ENCODE assay signal across 18 cellular contexts in genomic region chr14:22974530-22975313, GRCh38. TPM values are rescaled to one million over a fixed set of nuclear protein-coding genes. Genes with fewer than 3 reads are reported as not detected.
A peak's percentile ranks its signal among the peaks of the same experiment; 100 is the strongest.
DNase-seq lines count a peak whose midpoint lies in the region; ATAC-seq and TF ChIP-seq lines count a peak whose summit lies in the region.
"Had no signal": no experiment of that assay in that cellular context is flagged by ENCODE, and none has a peak within 500 bp of the region (broad histone marks: within the 10 kb centered on the region; RNA-seq: fewer than 3 reads in every experiment).

No MANE protein-coding gene starts in this region.

- no peak overlapping the region for H3K18ac ChIP-seq in IMR-90 (ENCODE audit: low read depth, low read length)

- no peak overlapping the region for H4K91ac ChIP-seq in IMR-90 (ENCODE audit: insufficient read depth, low read depth, low read length)

- no peak overlapping the region for H2BK20ac ChIP-seq in IMR-90 (ENCODE audit: low read depth, low read length)

- H3K4me1 Mint-ChIP-seq in chondrocyte (ENCODE audit: low read depth): peaks cover 69% of the 10 kb centered on the region
- H3K4me1 Mint-ChIP-seq: naive thymus-derived CD8-positive, alpha-beta T cell had no signal

- peak overlapping the region; percentile 91 for H3K27ac Mint-ChIP-seq in chondrocyte (ENCODE audit: unreplicated experiment)
- H3K27ac Mint-ChIP-seq: activated CD8-positive, alpha-beta T cell treated with anti-CD3 and anti-CD28 coated beads, Interleukin-2, amount 10 ng/mL, durations not matched to agents 7 days and 5 days; activated T-helper 17 cell treated with anti-CD3 and anti-CD28 coated beads, Interleukin-2, amount 50 U/mL, for 72 hours; dendritic cell treated with granulocyte-macrophage colony-stimulating factor and Interleukin-4, amounts not matched to agents 40 ng/mL and 50 ng/mL, for 4 days had no signal

- peaks cover 44 to 74% of the 10 kb centered on the region in 2 experiments for H3K79me1 ChIP-seq in IMR-90 (ENCODE audit: low read depth in 1 of 2, low read length in 2 of 2)

- peak overlapping the region; percentile 43 for H3K27ac ChIP-seq in A673 (ENCODE audit: low read depth, low read length, poor library complexity, severe bottlenecking)
- H3K27ac ChIP-seq in IMR-90 (ENCODE audit: insufficient read depth, low read length): peak overlapping the region; percentile 21; the same call in 1 of the 2 replicates
- H3K27ac ChIP-seq: tibial nerve had no signal

- ATAC-seq in IMR-90 (ENCODE audit: low read depth): no peak
- ATAC-seq in GM18861 (IDR thresholded peaks at IDR 0.05; ENCODE audit: unreplicated experiment): no peak
- ATAC-seq: activated CD8-positive, alpha-beta T cell treated with anti-CD3 and anti-CD28 coated beads, Interleukin-2, amount 10 ng/mL, durations not matched to agents 7 days and 5 days; activated T-helper 17 cell treated with anti-CD3 and anti-CD28 coated beads, Interleukin-2, amount 50 U/mL, for 72 hours; esophagus mucosa; naive thymus-derived CD8-positive, alpha-beta T cell had no signal

- peak overlapping the region; percentile 20; the same call in 1 of the 2 replicates for H3K4ac ChIP-seq in IMR-90 (ENCODE audit: low read depth, low read length)

- peak overlapping the region; percentile 31 for H2BK5ac ChIP-seq in IMR-90 (ENCODE audit: low read depth, low read length, poor library complexity, severe bottlenecking)

- DNase-seq in A673 (ENCODE audit: low spot score) (no peak), IMR-90 (no peak), chondrocyte (ENCODE audit: low spot score) (no peak), myocyte (ENCODE audit: low read depth) (peak; percentile 42), NCI-H510A (lab: John Stamatoyannopoulos, UW) (no peak), HEK293T (ENCODE audit: extremely low spot score) (no peak), Ammon's horn (ENCODE audit: low spot score) (no peak)
- DNase-seq: activated CD8-positive, alpha-beta T cell treated with anti-CD3 and anti-CD28 coated beads, Interleukin-2, amount 10 ng/mL, durations not matched to agents 7 days and 5 days; amygdala; naive thymus-derived CD8-positive, alpha-beta T cell; NCI-H1092 treated with DMSO at 0.1 percent for 48 hours; NCI-H226; stimulated activated CD4-positive, alpha-beta T cell treated with anti-CD3 and anti-CD28 coated beads, Interleukin-4, amount 100 ng/mL, for 24 hours had no signal

- in situ Hi-C loops in IMR-90 (cut with MboI; ENCODE audit: low sequenced_read_pairs): no loop called here

- no peaks in the 10 kb centered on the region for H3K9me3 Mint-ChIP-seq in chondrocyte (ENCODE audit: low read depth)
- H3K9me3 Mint-ChIP-seq: activated T-helper 17 cell treated with anti-CD3 and anti-CD28 coated beads, Interleukin-2, amount 50 U/mL, for 72 hours; dendritic cell treated with granulocyte-macrophage colony-stimulating factor and Interleukin-4, amounts not matched to agents 40 ng/mL and 50 ng/mL, for 4 days; naive thymus-derived CD8-positive, alpha-beta T cell had no signal

- peak overlapping the region; percentile 50 for H3K4me3 Mint-ChIP-seq in chondrocyte (ENCODE audit: unreplicated experiment)
- H3K4me3 Mint-ChIP-seq: activated CD8-positive, alpha-beta T cell treated with anti-CD3 and anti-CD28 coated beads, Interleukin-2, amount 10 ng/mL, durations not matched to agents 7 days and 5 days; activated T-helper 17 cell treated with anti-CD3 and anti-CD28 coated beads, Interleukin-2, amount 50 U/mL, for 72 hours; dendritic cell treated with granulocyte-macrophage colony-stimulating factor and Interleukin-4, amounts not matched to agents 40 ng/mL and 50 ng/mL, for 4 days; naive thymus-derived CD8-positive, alpha-beta T cell had no signal

- peaks cover 5% of the 10 kb centered on the region; the same call in 1 of the 2 replicates for H3K9me1 ChIP-seq in IMR-90 (ENCODE audit: insufficient read depth, low read length)

- no peak overlapping the region for H2BK120ac ChIP-seq in IMR-90 (ENCODE audit: low read depth, low read length)

- no peak for TF ChIP-seq POLR2A in IMR-90 (IDR thresholded peaks at IDR 0.05; ENCODE audit: low read depth, low read length)

- H3K4me2 ChIP-seq in IMR-90 (ENCODE audit: low read depth, low read length): no peak overlapping the region

- H3K27me3 ChIP-seq in A673 (replicated peaks; ENCODE audit: insufficient read depth, low read depth, low read length, poor library complexity) (no peaks in the 10 kb centered on the region), IMR-90 (ENCODE audit: control insufficient read depth, insufficient read depth, low read length) (no peaks in the 10 kb centered on the region)
- H3K27me3 ChIP-seq: tibial nerve had no signal

- peak overlapping the region; percentile 9 for H2AK9ac ChIP-seq in IMR-90 (replicated peaks; ENCODE audit: low read depth, low read length, poor library complexity)

- 0 out of 2 replicates have a peak overlapping the region, but pooled peaks have one; percentile 15 for H3K9ac ChIP-seq in IMR-90 (ENCODE audit: low read depth, low read length)

- no peak overlapping the region for H3K56ac ChIP-seq in IMR-90 (ENCODE audit: extremely low read depth, insufficient read depth, low read length)

- H2BK15ac ChIP-seq in IMR-90 (ENCODE audit: low read depth, low read length): no peak overlapping the region

- H3K36me3 ChIP-seq in A673 (ENCODE audit: insufficient read depth, low read length, poor library complexity, severe bottlenecking): peaks cover 58% of the 10 kb centered on the region
- peaks cover 51% of the 10 kb centered on the region for H3K36me3 ChIP-seq in IMR-90 (ENCODE audit: control insufficient read depth, insufficient read depth, low read length)

- H4K8ac ChIP-seq in IMR-90 (ENCODE audit: low read depth in 2 of 2, low read length in 2 of 2): peak overlapping the region in 1 of 2 experiments; percentile 8; a peak in 2 of 4 replicates

- no peak overlapping the region for H2AFZ ChIP-seq in IMR-90 (replicated peaks; ENCODE audit: low read length, poor library complexity)

- no peak overlapping the region for H3K14ac ChIP-seq in IMR-90 (replicated peaks; ENCODE audit: low read depth, low read length)

- peaks cover 43% of the 10 kb centered on the region for H4K20me1 ChIP-seq in IMR-90 (ENCODE audit: insufficient read depth, low read length)

- BruUV-seq in A673 (replicated peaks; lab: Mats Ljungman, UMichigan): no TSS peak
- no TSS peak for BruUV-seq in IMR-90 (replicated peaks; lab: Mats Ljungman, UMichigan)

- dilution Hi-C loops in IMR-90 (cut with HindIII; ENCODE audit: low sequenced_read_pairs, unreplicated experiment): no loop called here

- POLR2A ChIA-PET in A673 (lab: Charles Lee; ENCODE audit: low non-redundant PET) (no interaction called here), IMR-90 (lab: Charles Lee; ENCODE audit: unreplicated experiment) (interaction anchor here (0.6 kb wide), 1 partner anchor 47 kb away, joined by 5 read pairs; no protein-coding TSS in a partner anchor), HEK293T (lab: Yijun Ruan, JAX) (interaction anchor here (0.9 to 7.3 kb wide), 6 partner anchors 10 to 84 kb away, joined by 3 to 56 read pairs (median 6); partner anchors contain the start of gene AJUBA)

- H3K9me3 ChIP-seq in A673 (ENCODE audit: low read depth, low read length, poor library complexity, severe bottlenecking) (no peaks in the 10 kb centered on the region), IMR-90 (ENCODE audit: control insufficient read depth, insufficient read depth, low read length) (no peaks in the 10 kb centered on the region)
- H3K9me3 ChIP-seq: tibial nerve had no signal

- H3K27me3 Mint-ChIP-seq in chondrocyte (ENCODE audit: low read depth): no peaks in the 10 kb centered on the region
- H3K27me3 Mint-ChIP-seq: activated T-helper 17 cell treated with anti-CD3 and anti-CD28 coated beads, Interleukin-2, amount 50 U/mL, for 72 hours had no signal

- peaks cover 34% of the 10 kb centered on the region for H3K36me3 Mint-ChIP-seq in chondrocyte (ENCODE audit: low read depth)
- H3K36me3 Mint-ChIP-seq: naive thymus-derived CD8-positive, alpha-beta T cell had no signal

- H3K4me3 ChIP-seq in A673 (ENCODE audit: low read depth, low read length, poor library complexity, severe bottlenecking) (no peak overlapping the region), IMR-90 (ENCODE audit: insufficient read depth, low read depth, low read length) (no peak overlapping the region)
- H3K4me3 ChIP-seq: tibial nerve had no signal

- H3K4me1 ChIP-seq in A673 (ENCODE audit: insufficient read depth, low read length, poor library complexity, severe bottlenecking) (peaks cover 35% of the 10 kb centered on the region), IMR-90 (ENCODE audit: control insufficient read depth, insufficient read depth, low read length) (peaks cover 38% of the 10 kb centered on the region)

- no peak for TF ChIP-seq RAD21 in IMR-90 (IDR thresholded peaks at IDR 0.05; ENCODE audit: low read length)

- TF ChIP-seq CTCF in A673 (conservative IDR thresholded peaks at IDR 0.05; ENCODE audit: low read depth, low read length): no peak
- TF ChIP-seq CTCF in IMR-90 (conservative IDR thresholded peaks at IDR 0.05; ENCODE audit: low read depth, low read length): no peak
- TF ChIP-seq CTCF in chondrocyte (IDR thresholded peaks at IDR 0.05): no peak

- WGBS in IMR-90 (ENCODE audit: extremely low coverage in 2 of 2, insufficient read length in 1 of 2), 2 experiments: 100% methylated on average over 1 of the region's 9 CpGs; no CpG with 5 or more reads in 1 of the 2 experiments

- H3K23ac ChIP-seq in IMR-90 (ENCODE audit: low read depth, low read length): peak overlapping the region; percentile 64

- H4K5ac ChIP-seq in IMR-90 (ENCODE audit: low read depth, low read length): no peak overlapping the region

- H2AK5ac ChIP-seq in IMR-90 (ENCODE audit: low read depth, low read length): peak overlapping the region; percentile 40; the same call in 1 of the 2 replicates

- intact Hi-C loops in A673 (cut with micrococcal nuclease; ENCODE audit: unreplicated experiment): no loop called here
- intact Hi-C loops in IMR-90 (cut with micrococcal nuclease): no loop called here

- CTCF ChIA-PET in A673 (lab: Charles Lee) (interaction anchor here (1.4 kb wide), 2 partner anchors 8 to 18 kb away, joined by 3 to 7 read pairs; partner anchors contain the start of gene HAUS4), IMR-90 (lab: Yijun Ruan, JAX) (no interaction called here), HEK293T (lab: Yijun Ruan, JAX) (interaction anchor here (1.2 to 3.5 kb wide), 3 partner anchors 8 to 12 kb away, joined by 6 to 36 read pairs (median 7); partner anchors contain the start of gene AJUBA)

RNA-seq across cellular contexts. Expression of gene AJUBA, which starts 7.6 kb away (rescaled TPM):
- 37.6 and 43.6 TPM in 2 replicates for total RNA-seq in A673 (2021)
- total RNA-seq in IMR-90 (2012; rRNA removed): 57.2 and 67.6 TPM in 2 replicates
- 46.3 and 46.4 TPM in 2 replicates for polyA plus RNA-seq in IMR-90 (2012; rRNA removed)
- polyA plus RNA-seq in IMR-90 (2012; cell fraction: cytosol; rRNA removed): 31.5 and 33.3 TPM in 2 replicates
- 56.1 and 57.4 TPM in 2 replicates for polyA plus RNA-seq in IMR-90 (2012; cell fraction: nucleus; rRNA removed; ENCODE audit: low replicate concordance)
- total RNA-seq in chondrocyte: 56.5 to 124 TPM (median 124 TPM) in 3 replicates
- total RNA-seq in myocyte: 150 and 178 TPM in 2 replicates
- polyA plus RNA-seq in myocyte (2012): 109 TPM

RNA-seq across cellular contexts. Expression of gene HAUS4, which starts 17.8 kb away (rescaled TPM):
- total RNA-seq in A673 (2021) (62.7 and 73.9 TPM in 2 replicates), IMR-90 (2012; rRNA removed) (19.2 and 24.2 TPM in 2 replicates), chondrocyte (27.6 to 35.2 TPM (median 29.3 TPM) in 3 replicates), myocyte (17.4 and 21.2 TPM in 2 replicates)
- 13.5 and 16.9 TPM in 2 replicates for polyA plus RNA-seq in IMR-90 (2012; rRNA removed)
- polyA plus RNA-seq in IMR-90 (2012; cell fraction: cytosol; rRNA removed): 6.4 and 11.7 TPM in 2 replicates
- polyA plus RNA-seq in IMR-90 (2012; cell fraction: nucleus; rRNA removed; ENCODE audit: low replicate concordance): 11.4 and 23.7 TPM in 2 replicates
- polyA plus RNA-seq in myocyte (2012): 17.0 TPM

RNA-seq across cellular contexts. Expression of gene C14orf93, which starts 35.2 kb away (rescaled TPM):
- 9.9 and 10.8 TPM in 2 replicates for total RNA-seq in A673 (2021)
- 4.7 and 5.7 TPM in 2 replicates for total RNA-seq in IMR-90 (2012; rRNA removed)
- polyA plus RNA-seq in IMR-90 (2012; rRNA removed): 4.7 and 5.4 TPM in 2 replicates
- polyA plus RNA-seq in IMR-90 (2012; cell fraction: cytosol; rRNA removed): 3.8 and 5.1 TPM in 2 replicates
- polyA plus RNA-seq in IMR-90 (2012; cell fraction: nucleus; rRNA removed; ENCODE audit: low replicate concordance): 10.0 and 12.8 TPM in 2 replicates
- total RNA-seq in chondrocyte: 6.0 to 7.6 TPM (median 6.0 TPM) in 3 replicates
- 5.5 and 7.2 TPM in 2 replicates for total RNA-seq in myocyte
- 7.4 TPM for polyA plus RNA-seq in myocyte (2012)

RNA-seq across cellular contexts. Expression of gene PRMT5, which starts 45.5 kb away (rescaled TPM):
- total RNA-seq in A673 (2021) (244 and 273 TPM in 2 replicates), IMR-90 (2012; rRNA removed) (92.2 and 99.3 TPM in 2 replicates), chondrocyte (42.0 to 59.5 TPM (median 50.4 TPM) in 3 replicates), myocyte (64.1 and 75.9 TPM in 2 replicates)
- 136 and 152 TPM in 2 replicates for polyA plus RNA-seq in IMR-90 (2012; rRNA removed)
- polyA plus RNA-seq in IMR-90 (2012; cell fraction: cytosol; rRNA removed): 94.8 and 121 TPM in 2 replicates
- 94.0 and 146 TPM in 2 replicates for polyA plus RNA-seq in IMR-90 (2012; cell fraction: nucleus; rRNA removed; ENCODE audit: low replicate concordance)
- polyA plus RNA-seq in myocyte (2012): 271 TPM

RNA-seq across cellular contexts. Expression of gene RBM23, which starts 55.8 kb away (rescaled TPM):
- total RNA-seq in A673 (2021) (105 and 118 TPM in 2 replicates), IMR-90 (2012; rRNA removed) (375 and 830 TPM in 2 replicates), chondrocyte (51.3 to 72.0 TPM (median 53.1 TPM) in 3 replicates), myocyte (74.9 and 440 TPM in 2 replicates)
- 43.4 and 44.7 TPM in 2 replicates for polyA plus RNA-seq in IMR-90 (2012; rRNA removed)
- polyA plus RNA-seq in IMR-90 (2012; cell fraction: cytosol; rRNA removed): 35.2 and 53.2 TPM in 2 replicates
- polyA plus RNA-seq in IMR-90 (2012; cell fraction: nucleus; rRNA removed; ENCODE audit: low replicate concordance): 61.2 and 73.0 TPM in 2 replicates
- 56.0 TPM for polyA plus RNA-seq in myocyte (2012)
